ENCODE assay signal across 18 cellular contexts in genomic region chr14:25518347-25518746, GRCh38.
DNase-seq lines count a peak whose midpoint lies in the region; ATAC-seq and TF ChIP-seq lines count a peak whose summit lies in the region.
"Had no signal": no experiment of that assay in that cellular context is flagged by ENCODE, and none has a peak within 500 bp of the region (broad histone marks: within the 10 kb centered on the region; RNA-seq: fewer than 3 reads in every experiment).

No MANE protein-coding gene starts in this region.

- H3K27ac Mint-ChIP-seq in glutamatergic neuron (ENCODE audit: unreplicated experiment), result peak overlapping the region; percentile 1
- H3K27ac Mint-ChIP-seq: CD4-positive, CD25-positive, alpha-beta regulatory T cell had no signal

- H3K36me3 Mint-ChIP-seq in glutamatergic neuron (ENCODE audit: unreplicated experiment), result no peaks in the 10 kb centered on the region
- H3K36me3 Mint-ChIP-seq: CD4-positive, CD25-positive, alpha-beta regulatory T cell had no signal

- H3K4me1 Mint-ChIP-seq in glutamatergic neuron (ENCODE audit: low read depth, unreplicated experiment), result peaks cover 40% of the 10 kb centered on the region
- H3K4me1 Mint-ChIP-seq: CD4-positive, CD25-positive, alpha-beta regulatory T cell had no signal

- peaks cover 10% of the 10 kb centered on the region for H3K9me3 Mint-ChIP-seq in glutamatergic neuron (ENCODE audit: unreplicated experiment)

- no peak for TF ChIP-seq CTCF in glutamatergic neuron (IDR thresholded peaks at IDR 0.05; ENCODE audit: partially characterized antibody, unreplicated experiment)

- ATAC-seq in HG02642 (IDR thresholded peaks at IDR 0.05; ENCODE audit: poor library complexity, unreplicated experiment), result no peak
- ATAC-seq: A549, Right ventricle myocardium inferior had no signal

- DNase-seq in NCI-H748 (lab: John Stamatoyannopoulos, UW; ENCODE audit: unreplicated experiment) (peak; percentile 40), NCI-H748 treated with DMSO at 0.1 percent for 48 hours (lab: John Stamatoyannopoulos, UW) (no peak), NCI-H345 (lab: John Stamatoyannopoulos, UW) (peak; percentile 38), glutamatergic neuron (peak; percentile 36), retina (peak; percentile 17), medulla oblongata (ENCODE audit: extremely low spot score) (no peak), occipital lobe (lab: John Stamatoyannopoulos, UW) (no peak)
- DNase-seq: BE2C; CD4-positive, CD25-positive, alpha-beta regulatory T cell; EL; Kasumi-1; NCI-H1436; NCI-H2029 treated with DMSO at 0.1 percent for 48 hours; OCI-M1; T-helper 1 cell had no signal

- H3K27me3 Mint-ChIP-seq in glutamatergic neuron (ENCODE audit: unreplicated experiment), result no peaks in the 10 kb centered on the region
- H3K27me3 Mint-ChIP-seq: CD4-positive, CD25-positive, alpha-beta regulatory T cell had no signal

- H3K4me3 Mint-ChIP-seq in glutamatergic neuron (ENCODE audit: unreplicated experiment), result no peak overlapping the region
- H3K4me3 Mint-ChIP-seq: CD4-positive, CD25-positive, alpha-beta regulatory T cell had no signal

Comparison
In these comparisons a context has a peak if more than half of its experiments do, and no peak if none do; other contexts are left out.
1. DNase-seq: peak in NCI-H748 (single experiment), NCI-H345 (single experiment), glutamatergic neuron (single experiment) and retina (single experiment); none in NCI-H748 treated with DMSO at 0.1 percent for 48 hours (single experiment), medulla oblongata (single experiment) and occipital lobe (single experiment).